Comparison of ENCODE assay signal across 27 cellular contexts in the genomic region with DNA sequence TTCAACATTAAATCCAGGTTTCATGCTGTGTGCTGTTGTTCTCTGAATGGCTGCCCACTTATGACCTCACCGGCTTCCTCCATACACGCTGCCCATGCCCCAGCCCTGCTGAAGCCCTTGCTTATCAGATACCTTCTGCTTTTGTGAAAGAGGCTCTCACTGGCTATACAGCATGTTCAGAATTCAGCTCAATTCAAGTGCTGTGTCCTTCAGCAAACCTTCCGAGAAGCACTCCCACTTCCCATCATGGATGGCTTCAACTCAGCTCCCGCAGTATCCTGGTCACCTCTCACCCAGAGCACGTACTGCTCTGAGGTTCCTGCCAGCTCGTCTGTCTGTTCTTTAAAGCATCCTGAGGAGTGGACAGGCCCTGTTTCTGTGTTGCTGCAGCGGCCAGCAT. TPM values are rescaled to one million over a fixed set of nuclear protein-coding genes. Genes with fewer than 3 reads are reported as not detected.
DNase-seq lines count a peak whose midpoint lies in the region; ATAC-seq, FAIRE-seq and TF ChIP-seq lines count a peak whose summit lies in the region.
"Had no signal": no experiment of that assay in that cellular context is flagged by ENCODE, and none has a peak within 500 bp of the region (broad histone marks: within the 10 kb centered on the region; RNA-seq: fewer than 3 reads in every experiment).

No MANE protein-coding gene starts in this region.

- H3K4me1 ChIP-seq in naive thymus-derived CD4-positive, alpha-beta T cell (ENCODE audit: control insufficient read depth in 2 of 2, insufficient read depth in 2 of 2, low read length in 2 of 2), result no peaks in the 10 kb centered on the region
- H3K4me1 ChIP-seq: prostate gland, vagina had no signal

- H3K36me3 ChIP-seq in naive thymus-derived CD4-positive, alpha-beta T cell (ENCODE audit: control insufficient read depth in 2 of 3, insufficient read depth in 3 of 3, low read length in 3 of 3), result peaks cover 3 to 47% (median 7%) of the 10 kb centered on the region in 3 experiments
- H3K36me3 ChIP-seq: prostate gland had no signal

- POLR2A ChIA-PET in naive thymus-derived CD4-positive, alpha-beta T cell (lab: Charles Lee), result no interaction called here

- ATAC-seq in Right ventricle myocardium superior (ENCODE audit: poor library complexity) (peak; percentile 79), left lobe of liver (peak; percentile 22), HG03342 (IDR thresholded peaks at IDR 0.05; ENCODE audit: unreplicated experiment) (no peak)
- no peak for ATAC-seq in naive thymus-derived CD4-positive, alpha-beta T cell
- ATAC-seq: activated CD8-positive, alpha-beta T cell treated with anti-CD3 and anti-CD28 coated beads, Interleukin-2, amount 10 ng/mL, durations not matched to agents 7 days and 5 days; Panc1 had no signal

- no peak overlapping the region for H3K4me3 ChIP-seq in naive thymus-derived CD4-positive, alpha-beta T cell (ENCODE audit: low read length)
- H3K4me3 ChIP-seq: prostate gland, thoracic aorta, vagina had no signal

- H3K36me3 Mint-ChIP-seq in naive thymus-derived CD4-positive, alpha-beta T cell, result peaks cover 0 to 37% (median 4%) of the 10 kb centered on the region in 5 donors

- TF ChIP-seq POLR2A in GM12891 (IDR thresholded peaks at IDR 0.05; ENCODE audit: low read depth, low read length), result no peak

- no peak overlapping the region for H3K27ac Mint-ChIP-seq in naive thymus-derived CD4-positive, alpha-beta T cell
- H3K27ac Mint-ChIP-seq: activated CD8-positive, alpha-beta T cell treated with anti-CD3 and anti-CD28 coated beads, Interleukin-2, amount 10 ng/mL, durations not matched to agents 7 days and 5 days; activated naive CD8-positive, alpha-beta T cell treated with anti-CD3 and anti-CD28 coated beads for 36 hours; CD4-positive, alpha-beta T cell; HFFc6; memory B cell; stimulated activated naive CD8-positive, alpha-beta T cell treated with anti-CD3 and anti-CD28 coated beads, Interleukin-15, Interleukin-2, amounts not matched to agents 100 ng/mL and 50 ng/mL, for 24 hours had no signal

- H3K27me3 ChIP-seq in naive thymus-derived CD4-positive, alpha-beta T cell (ENCODE audit: control insufficient read depth in 2 of 2, insufficient read depth in 2 of 2, low read length in 2 of 2), result no peaks in the 10 kb centered on the region
- H3K27me3 ChIP-seq: vagina had no signal

- CTCF ChIA-PET in naive thymus-derived CD4-positive, alpha-beta T cell (lab: Charles Lee), result no interaction called here

- H3K4me3 Mint-ChIP-seq in naive thymus-derived CD4-positive, alpha-beta T cell, result no peak overlapping the region
- H3K4me3 Mint-ChIP-seq: activated CD8-positive, alpha-beta T cell treated with anti-CD3 and anti-CD28 coated beads, Interleukin-2, amount 10 ng/mL, durations not matched to agents 7 days and 5 days; activated naive CD8-positive, alpha-beta T cell treated with anti-CD3 and anti-CD28 coated beads for 36 hours; CD4-positive, alpha-beta T cell; HFFc6; memory B cell; stimulated activated naive CD8-positive, alpha-beta T cell treated with anti-CD3 and anti-CD28 coated beads, Interleukin-15, Interleukin-2, amounts not matched to agents 100 ng/mL and 50 ng/mL, for 24 hours had no signal

- H3K9me3 ChIP-seq in naive thymus-derived CD4-positive, alpha-beta T cell (ENCODE audit: control insufficient read depth in 2 of 3, low read length in 3 of 3), result no peaks in the 10 kb centered on the region
- H3K9me3 ChIP-seq: prostate gland, thoracic aorta, vagina had no signal

- peaks cover 0 to 13% (median 0%) of the 10 kb centered on the region in 7 donors for H3K4me1 Mint-ChIP-seq in naive thymus-derived CD4-positive, alpha-beta T cell
- H3K4me1 Mint-ChIP-seq: activated naive CD8-positive, alpha-beta T cell treated with anti-CD3 and anti-CD28 coated beads for 36 hours had no signal

- H3K27ac ChIP-seq in naive thymus-derived CD4-positive, alpha-beta T cell (ENCODE audit: low read depth, low read length), result no peak overlapping the region
- H3K27ac ChIP-seq: epithelial cell of prostate, HL-60, prostate gland, thoracic aorta, vagina had no signal

- intact Hi-C loops in Right ventricle myocardium superior (cut with DNase I), result no loop called here
- intact Hi-C loops in cardiac septum (cut with DNase I), result no loop called here
- intact Hi-C loops in naive thymus-derived CD4-positive, alpha-beta T cell (cut with micrococcal nuclease), result no loop called here

- H3K27me3 Mint-ChIP-seq in naive thymus-derived CD4-positive, alpha-beta T cell, result no peaks in the 10 kb centered on the region
- H3K27me3 Mint-ChIP-seq: activated naive CD8-positive, alpha-beta T cell treated with anti-CD3 and anti-CD28 coated beads for 36 hours; CD4-positive, alpha-beta T cell; memory B cell; stimulated activated naive CD8-positive, alpha-beta T cell treated with anti-CD3 and anti-CD28 coated beads, Interleukin-15, Interleukin-2, amounts not matched to agents 100 ng/mL and 50 ng/mL, for 24 hours had no signal

- no peak for FAIRE-seq in GM12891 (lab: Jason Lieb, UNC)
- FAIRE-seq: astrocyte had no signal

- DNase-seq in Right ventricle myocardium superior (peak; percentile 60), cardiac septum (ENCODE audit: low spot score) (no peak), dermis blood vessel endothelial cell (peak; percentile 36), left lobe of liver (ENCODE audit: low spot score) (no peak), HT-29 (ENCODE audit: low spot score) (no peak), GM12891 (ENCODE audit: insufficient read length, low spot score) (no peak)
- DNase-seq in naive thymus-derived CD4-positive, alpha-beta T cell, result no peak
- DNase-seq: activated CD8-positive, alpha-beta T cell treated with anti-CD3 and anti-CD28 coated beads, Interleukin-2, amount 10 ng/mL, durations not matched to agents 7 days and 5 days; activated effector memory CD4-positive, alpha-beta T cell treated with Interleukin-2 at 50 U/mL for 16 hours; activated naive CD8-positive, alpha-beta T cell treated with anti-CD3 and anti-CD28 coated beads for 36 hours; CD4-positive, alpha-beta T cell; HFFc6; Kasumi-1; MV-4-11; NCI-H1436 treated with DMSO at 0.1 percent for 48 hours; NCI-H524 treated with DMSO at 0.1 percent for 48 hours; NK-92 treated with Interleukin-12 subunit alpha and Interleukin-12 subunit beta, amount 100 ng/mL, for 24 hours had no signal

- H3K9me3 Mint-ChIP-seq in naive thymus-derived CD4-positive, alpha-beta T cell, result no peaks in the 10 kb centered on the region
- H3K9me3 Mint-ChIP-seq: activated naive CD8-positive, alpha-beta T cell treated with anti-CD3 and anti-CD28 coated beads for 36 hours; CD4-positive, alpha-beta T cell; HFFc6; memory B cell; stimulated activated naive CD8-positive, alpha-beta T cell treated with anti-CD3 and anti-CD28 coated beads, Interleukin-15, Interleukin-2, amounts not matched to agents 100 ng/mL and 50 ng/mL, for 24 hours had no signal

TF ChIP-seq in GM12891, 5 proteins besides CTCF, POLR2A, EP300 and RAD21:
- TF ChIP-seq POU2F2 (IDR thresholded peaks at IDR 0.05; ENCODE audit: low read depth, low read length), result no peak
- TF ChIP-seq POLR2AphosphoS5 (IDR thresholded peaks at IDR 0.05; ENCODE audit: low read depth, low read length), result no peak
- TF ChIP-seq SPI1 (IDR thresholded peaks at IDR 0.05; ENCODE audit: low read depth, low read length), result no peak
- no peak for TF ChIP-seq PAX5 (IDR thresholded peaks at IDR 0.05; ENCODE audit: insufficient read depth, low read length, severe bottlenecking)
- TF ChIP-seq TAF1 (IDR thresholded peaks at IDR 0.05; ENCODE audit: low read depth, low read length), result no peak
TF ChIP-seq in GM12891: peak in this region for 0.

RNA-seq across cellular contexts. Expression of a gene that starts 49.2 kb away (rescaled TPM):
- total RNA-seq in Right ventricle myocardium superior (41.8 TPM), cardiac septum (42.8 TPM), dermis blood vessel endothelial cell (33.5 and 39.9 TPM in 2 replicates), left lobe of liver (21.9 TPM)
- total RNA-seq in HT-29 (2014; rRNA removed; shearing (Covaris generic)), result 46.7 and 48.6 TPM in 2 replicates
- polyA plus RNA-seq in GM12891 (2012; ENCODE audit: low read depth, missing spikeins), result 10.0 TPM
- 10 to 100 TPM; 41.5 to 71.0 (median 52.3) TPM for total RNA-seq in naive thymus-derived CD4-positive, alpha-beta T cell
- polyA plus RNA-seq in naive thymus-derived CD4-positive, alpha-beta T cell, result 10 to 100 TPM; 14.3 to 14.8 TPM

Comparison
In these comparisons a context has a peak if more than half of its experiments do, and no peak if none do; other contexts are left out.
1. DNase-seq: peak in Right ventricle myocardium superior (single experiment) and dermis blood vessel endothelial cell (single experiment); none in cardiac septum (single experiment), left lobe of liver (single experiment), HT-29 (single experiment), GM12891 (single experiment) and naive thymus-derived CD4-positive, alpha-beta T cell (0 of 9).
2. ATAC-seq: peak in Right ventricle myocardium superior (single experiment) and left lobe of liver (single experiment); none in naive thymus-derived CD4-positive, alpha-beta T cell (single experiment) and HG03342 (single experiment).